3 cellular contexts compared by ENCODE assay signal in genomic region chr17:62670202-62670821, GRCh38.
TF ChIP-seq lines count a peak whose summit lies in the region.

No MANE protein-coding gene starts in this region.

TF ChIP-seq in SK-N-SH, 30 proteins besides CTCF, POLR2A, EP300 and RAD21:
- TF ChIP-seq PBX3 (IDR thresholded peaks at IDR 0.05), result peak; percentile 61
- TF ChIP-seq FOXM1 (IDR thresholded peaks at IDR 0.05; ENCODE audit: low read depth), result no peak
- TF ChIP-seq POLR2AphosphoS5 (IDR thresholded peaks at IDR 0.05; ENCODE audit: low read depth, low read length), result no peak
- TF ChIP-seq ELF1 (IDR thresholded peaks at IDR 0.05), result no peak
- no peak for TF ChIP-seq NRF1 (IDR thresholded peaks at IDR 0.05; ENCODE audit: low read depth, low read length)
TF ChIP-seq in SK-N-SH: peak in this region for 1.

TF ChIP-seq in SK-N-SH treated with all-trans-retinoic acid at 6 μM for 48 hours, 23 proteins besides CTCF, POLR2A, EP300 and RAD21:
- no peak for TF ChIP-seq BACH2 (CRISPR knock-in tag; IDR thresholded peaks at IDR 0.05; ENCODE audit: borderline replicate concordance)

TF ChIP-seq in GM12878, 131 proteins besides CTCF, POLR2A, EP300 and RAD21:
- TF ChIP-seq, protein P1, sequence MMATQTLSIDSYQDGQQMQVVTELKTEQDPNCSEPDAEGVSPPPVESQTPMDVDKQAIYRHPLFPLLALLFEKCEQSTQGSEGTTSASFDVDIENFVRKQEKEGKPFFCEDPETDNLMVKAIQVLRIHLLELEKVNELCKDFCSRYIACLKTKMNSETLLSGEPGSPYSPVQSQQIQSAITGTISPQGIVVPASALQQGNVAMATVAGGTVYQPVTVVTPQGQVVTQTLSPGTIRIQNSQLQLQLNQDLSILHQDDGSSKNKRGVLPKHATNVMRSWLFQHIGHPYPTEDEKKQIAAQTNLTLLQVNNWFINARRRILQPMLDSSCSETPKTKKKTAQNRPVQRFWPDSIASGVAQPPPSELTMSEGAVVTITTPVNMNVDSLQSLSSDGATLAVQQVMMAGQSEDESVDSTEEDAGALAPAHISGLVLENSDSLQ (IDR thresholded peaks at IDR 0.05), result peak; percentile 58
- no peak for TF ChIP-seq FOXM1 (IDR thresholded peaks at IDR 0.05; ENCODE audit: low read depth, low read length)
- no peak for TF ChIP-seq CHD2 (IDR thresholded peaks at IDR 0.05; ENCODE audit: borderline replicate concordance, low read depth, low read length)
- TF ChIP-seq PBX3 (IDR thresholded peaks at IDR 0.05; ENCODE audit: insufficient replicate concordance, low read depth, low read length), result peak; percentile 49
